In genomic region chr9:33604249-33604648, GRCh38 we compare ENCODE assay signal across 7 cellular contexts.
DNase-seq lines count a peak whose midpoint lies in the region; ATAC-seq and TF ChIP-seq lines count a peak whose summit lies in the region.
"Not testable (repeated sequence)": the region's sequence is repeated elsewhere in the genome, so short reads cannot be mapped to it uniquely, and the experiment has no call there.

No MANE protein-coding gene starts in this region.

- not testable (repeated sequence) for H3K4me3 Mint-ChIP-seq in MCF 10A (ENCODE audit: unreplicated experiment)

- H3K36me3 ChIP-seq in DND-41 (ENCODE audit: insufficient read depth, low read length); H7 (replicated peaks; ENCODE audit: control insufficient read depth, insufficient read depth, low read length): not testable (repeated sequence)

- H3K9me3 Mint-ChIP-seq in MCF 10A (ENCODE audit: unreplicated experiment) = not testable (repeated sequence)

- POLR2A ChIA-PET in MCF 10A (lab: Yijun Ruan, JAX) = interaction anchor here (1.5 kb wide), 1 partner anchor 130 kb away, joined by 4 read pairs; the partner anchor contains the start of gene NOL6

- not testable (repeated sequence) for H3K27me3 ChIP-seq in DND-41 (ENCODE audit: insufficient read depth, low read length, poor library complexity); H7 (ENCODE audit: control insufficient read depth, insufficient read depth, low read length)

- H3K36me3 Mint-ChIP-seq in MCF 10A (ENCODE audit: insufficient read depth, unreplicated experiment) = not testable (repeated sequence)

- not testable (repeated sequence) for H3K4me1 Mint-ChIP-seq in MCF 10A (ENCODE audit: insufficient read depth, unreplicated experiment)

- peak; percentile 58 for ATAC-seq in DND-41 (ENCODE audit: insufficient read depth, low read depth)

- H3K9me3 ChIP-seq in DND-41 (ENCODE audit: insufficient read depth, low read length, severe bottlenecking) = not testable (repeated sequence)

- not testable (repeated sequence) for H3K27ac Mint-ChIP-seq in MCF 10A (ENCODE audit: low read depth, unreplicated experiment)

- TF ChIP-seq POLR2A in NB4 (IDR thresholded peaks at IDR 0.05; ENCODE audit: extremely low read depth, insufficient read length) = not testable (repeated sequence)

- H3K4me1 ChIP-seq in DND-41 (ENCODE audit: insufficient read depth, low read length) = not testable (repeated sequence)

- H4K20me1 ChIP-seq in DND-41 (ENCODE audit: insufficient read depth, low read length) = not testable (repeated sequence)

- not testable (repeated sequence) for H3K27ac ChIP-seq in DND-41 (ENCODE audit: low read length)

- intact Hi-C loops in MCF 10A (cut with micrococcal nuclease) = not testable (repeated sequence)

- BruUV-seq in MCF 10A (replicated peaks; lab: Mats Ljungman, UMichigan) = not testable (repeated sequence)

- H3K4me2 ChIP-seq in DND-41 (ENCODE audit: insufficient read depth, low read length) = not testable (repeated sequence)

- not testable (repeated sequence) for H3K27me3 Mint-ChIP-seq in MCF 10A (ENCODE audit: insufficient read depth, unreplicated experiment)

- in situ Hi-C loops in SK-MEL-5 (cut with HindIII; ENCODE audit: low pct_unique_long_range_greater_than_20kb, low sequenced_read_pairs) = not testable (repeated sequence)

- H2AFZ ChIP-seq in DND-41 (ENCODE audit: low read depth, low read length) = not testable (repeated sequence)

- CTCF ChIA-PET in MCF 10A (lab: Yijun Ruan, JAX) = interaction anchor here (1.2 to 1.6 kb wide), 2 partner anchors 12 to 199 kb away, joined by 3 to 5 read pairs; no protein-coding TSS in a partner anchor

- not testable (repeated sequence) for H3K79me2 ChIP-seq in DND-41 (ENCODE audit: insufficient read depth, low read length)

- H3K9ac ChIP-seq in DND-41 (ENCODE audit: low read depth, low read length) = not testable (repeated sequence)

- H3K4me3 ChIP-seq in DND-41 (ENCODE audit: low read depth in 1 of 2, low read length in 2 of 2); H7 (ENCODE audit: insufficient read depth, low read depth, low read length); NB4 (ENCODE audit: low read depth, low read length); foreskin fibroblast (ENCODE audit: low read depth in 1 of 2, low read length in 2 of 2): not testable (repeated sequence)

- TF ChIP-seq CTCF in DND-41 (IDR thresholded peaks at IDR 0.05; ENCODE audit: borderline replicate concordance, extremely low read depth, low read length, poor library complexity, severe bottlenecking) (peak; percentile 43), NB4 (IDR thresholded peaks at IDR 0.05; ENCODE audit: low read depth, low read length) (peak; percentile 46), MCF 10A (IDR thresholded peaks at IDR 0.05; ENCODE audit: unreplicated experiment) (peak; percentile 12), foreskin fibroblast (IDR thresholded peaks at IDR 0.05; ENCODE audit: low read depth, low read length) (peak; percentile 46)

- DNase-seq in DND-41 (peak; percentile 10), H7 (peak; percentile 47), SK-MEL-5 (ENCODE audit: low read depth, low spot score) (peak; percentile 25), foreskin fibroblast (peak; percentile 11 to 43), lung microvascular endothelial cell (ENCODE audit: low read depth in 2 of 2) (peak; percentile 8 to 37)
- not testable (repeated sequence) for DNase-seq in NB4 (ENCODE audit: low read depth); MCF 10A (ENCODE audit: unreplicated experiment)
